In genomic region chr16:2728034-2728433, GRCh38 we compare ENCODE assay signal across 33 cellular contexts. TPM values are rescaled to one million over a fixed set of nuclear protein-coding genes. Genes with fewer than 3 reads are reported as not detected.
"Had no signal": no experiment of that assay in that cellular context is flagged by ENCODE, and none has a peak within 500 bp of the region (broad histone marks: within the 10 kb centered on the region; RNA-seq: fewer than 3 reads in every experiment).

No MANE protein-coding gene starts in this region.

- H3K9me3 Mint-ChIP-seq: immature natural killer cell; naive thymus-derived CD8-positive, alpha-beta T cell; nephron; neural crest cell; stimulated activated effector memory CD8-positive, alpha-beta T cell treated with anti-CD3 and anti-CD28 coated beads, Interleukin-12 subunit alpha, Interleukin-12 subunit beta, amount 100 ng/mL, for 72 hours had no signal

- H3K9me3 ChIP-seq: left lung, lower lobe of right lung, pancreas, prostate gland, sigmoid colon, spleen, suprapubic skin, thoracic aorta, tibial artery, uterus had no signal

- FAIRE-seq: islet of Langerhans, kidney, pancreas, small intestine had no signal

- H3K4me1 Mint-ChIP-seq: immature natural killer cell; naive thymus-derived CD8-positive, alpha-beta T cell; neural crest cell; stimulated activated effector memory CD8-positive, alpha-beta T cell treated with anti-CD3 and anti-CD28 coated beads, Interleukin-12 subunit alpha, Interleukin-12 subunit beta, amount 100 ng/mL, for 72 hours had no signal

- H3K4me3 ChIP-seq: left lung, lower lobe of right lung, pancreas, prostate gland, sigmoid colon, spleen, suprapubic skin, thoracic aorta, tibial artery, uterus had no signal

- ATAC-seq: left colon; left lung; lower lobe of right lung; naive thymus-derived CD8-positive, alpha-beta T cell; pancreas; right cardiac atrium; stimulated activated effector memory CD8-positive, alpha-beta T cell treated with anti-CD3 and anti-CD28 coated beads, Interleukin-12 subunit alpha, Interleukin-12 subunit beta, amount 100 ng/mL, for 72 hours had no signal

- H3K4me1 ChIP-seq: left lung, lower lobe of right lung, pancreas, prostate gland, sigmoid colon, spleen, suprapubic skin, tibial artery, uterus had no signal

- H3K4me3 Mint-ChIP-seq: immature natural killer cell; naive thymus-derived CD8-positive, alpha-beta T cell; nephron; neural crest cell; stimulated activated effector memory CD8-positive, alpha-beta T cell treated with anti-CD3 and anti-CD28 coated beads, Interleukin-12 subunit alpha, Interleukin-12 subunit beta, amount 100 ng/mL, for 72 hours had no signal

- H3K27ac ChIP-seq: left lung, lower lobe of right lung, pancreas, prostate gland, sigmoid colon, spleen, suprapubic skin, thoracic aorta, tibial artery, uterus had no signal

- H3K27ac Mint-ChIP-seq: immature natural killer cell; naive thymus-derived CD8-positive, alpha-beta T cell; nephron; stimulated activated effector memory CD8-positive, alpha-beta T cell treated with anti-CD3 and anti-CD28 coated beads, Interleukin-12 subunit alpha, Interleukin-12 subunit beta, amount 100 ng/mL, for 72 hours had no signal

- H3K27me3 ChIP-seq: pancreas, uterus had no signal

- H3K36me3 Mint-ChIP-seq: naive thymus-derived CD8-positive, alpha-beta T cell; stimulated activated effector memory CD8-positive, alpha-beta T cell treated with anti-CD3 and anti-CD28 coated beads, Interleukin-12 subunit alpha, Interleukin-12 subunit beta, amount 100 ng/mL, for 72 hours had no signal

- DNase-seq: hypothalamus; immature natural killer cell; kidney; left colon; left lung; lower lobe of right lung; mammary epithelial cell; mesenchymal stem cell; naive thymus-derived CD8-positive, alpha-beta T cell; nucleus accumbens; pancreas; posterior cingulate gyrus; retina; right cardiac atrium; sigmoid colon; small intestine; spleen; stimulated activated CD4-positive, alpha-beta T cell treated with anti-CD3 and anti-CD28 coated beads, Interleukin-4, amount 100 ng/mL, for 24 hours; stimulated activated naive CD4-positive, alpha-beta T cell; tibial artery; trophoblast cell; uterus had no signal

- H3K36me3 ChIP-seq: left lung, lower lobe of right lung, pancreas, prostate gland, sigmoid colon, spleen, suprapubic skin, thoracic aorta, tibial artery, uterus had no signal

RNA-seq across cellular contexts. Expression of gene PRSS33, which starts 59.3 kb away (rescaled TPM):
- total RNA-seq: kidney; left colon; left lung; liver; lower lobe of right lung; mammary epithelial cell; naive thymus-derived CD8-positive, alpha-beta T cell; osteoblast; pancreas; prostate gland; right cardiac atrium; sigmoid colon; subcutaneous adipose tissue; suprapubic skin; thoracic aorta; ureter had no signal
- polyA plus RNA-seq: liver, mammary epithelial cell, right cardiac atrium, sigmoid colon, small intestine had no signal
